In the genomic region with DNA sequence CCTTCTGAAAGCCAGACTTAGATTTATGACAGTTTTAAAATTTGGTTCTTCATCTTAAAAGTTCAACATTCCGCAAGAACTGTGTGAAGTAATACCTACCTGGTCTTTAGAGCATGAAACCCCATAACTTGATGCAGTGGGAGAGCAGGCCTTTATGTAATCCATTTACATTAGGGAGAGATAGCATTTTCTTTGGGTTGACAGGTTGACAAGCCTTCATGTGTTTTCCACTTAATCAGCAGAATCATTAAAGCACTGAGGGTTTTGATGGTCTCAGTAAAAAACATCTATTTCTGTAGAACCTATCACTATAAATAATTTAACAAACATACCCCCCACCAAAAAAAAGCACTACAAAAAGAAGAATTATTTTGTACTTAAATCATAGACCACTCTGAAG, we compare ENCODE assay signal across 11 cellular contexts.
"Had no signal": no experiment of that assay in that cellular context is flagged by ENCODE, and none has a peak within 500 bp of the region (broad histone marks: within the 10 kb centered on the region; RNA-seq: fewer than 3 reads in every experiment).

No MANE protein-coding gene starts in this region.

- H3K4me2 ChIP-seq: GM23338 had no signal

- DNase-seq: GM23248, GOT3, H7, H9, HCEC 1CT, HFFc6 had no signal

- H3K27ac ChIP-seq: GM23248 had no signal

- H2AFZ ChIP-seq: GM23248, GM23338 had no signal

- H3K9me3 ChIP-seq: HAP-1 had no signal

- H3K4me3 ChIP-seq: GM23248, GM23338, HAP-1 had no signal

- FAIRE-seq: H1, H54 had no signal

- ATAC-seq: GM23338, HCT116 had no signal

- H3K4me1 ChIP-seq: HAP-1 had no signal

- H3K9ac ChIP-seq: GM23248 had no signal

- H3K36me3 ChIP-seq: HAP-1 had no signal
